Comparison of ENCODE assay signal across 9 cellular contexts in the genomic region with DNA sequence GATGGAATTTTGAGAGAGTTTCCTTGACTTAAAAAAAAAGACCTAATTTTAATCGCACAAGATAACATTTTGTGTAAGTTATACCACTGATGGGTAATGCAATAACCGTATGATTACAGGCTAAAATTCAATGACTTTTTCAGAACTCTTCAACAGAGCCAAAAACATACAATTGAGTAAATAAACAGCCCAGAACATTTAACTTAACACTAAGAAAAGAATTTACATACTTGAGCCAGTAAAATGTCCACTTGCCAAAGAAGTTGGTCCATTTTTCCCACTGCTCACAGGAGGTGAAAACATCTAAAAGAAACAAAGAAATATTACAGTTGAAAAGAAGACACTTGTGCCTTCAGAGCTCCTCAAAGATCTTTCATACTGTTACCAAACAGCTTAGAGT. TPM values are rescaled to one million over a fixed set of nuclear protein-coding genes. Genes with fewer than 3 reads are reported as not detected.
DNase-seq lines count a peak whose midpoint lies in the region; ATAC-seq and TF ChIP-seq lines count a peak whose summit lies in the region.
"Had no signal": no experiment of that assay in that cellular context is flagged by ENCODE, and none has a peak within 500 bp of the region (broad histone marks: within the 10 kb centered on the region; RNA-seq: fewer than 3 reads in every experiment).

No MANE protein-coding gene starts in this region.

- 50% methylated on average over 2 of the region's 2 CpGs; no CpG with 5 or more reads in 1 of the 2 experiments for WGBS in endodermal cell (ENCODE audit: insufficient coverage in 1 of 2, insufficient read length in 1 of 2), 2 experiments

- H3K9ac ChIP-seq in endodermal cell (ENCODE audit: extremely low read depth, low read length, poor library complexity, severe bottlenecking): no peak overlapping the region

- H3K27me3 Mint-ChIP-seq in activated naive CD4-positive, alpha-beta T cell treated with anti-CD3 and anti-CD28 coated beads, Interleukin-2, amount 50 U/mL, for 24 hours: peaks cover 38% of the 10 kb centered on the region
- peaks cover 41% of the 10 kb centered on the region for H3K27me3 Mint-ChIP-seq in activated naive CD4-positive, alpha-beta T cell treated with anti-CD3 and anti-CD28 coated beads, Interleukin-2, amount 10 ng/mL, durations not matched to agents 7 days and 5 days
- H3K27me3 Mint-ChIP-seq in endodermal cell (ENCODE audit: insufficient read depth) (no peaks in the 10 kb centered on the region), natural killer cell (ENCODE audit: low read depth in 2 of 2) (peaks cover 0 to 9% of the 10 kb centered on the region in 2 donors), type B pancreatic cell (no peaks in the 10 kb centered on the region)

- CTCF ChIA-PET in activated naive CD4-positive, alpha-beta T cell treated with anti-CD3 and anti-CD28 coated beads, Interleukin-2, amount 10 ng/mL, durations not matched to agents 7 days and 5 days (lab: Charles Lee): no interaction called here

- no peak for DNase-seq in activated naive CD4-positive, alpha-beta T cell treated with anti-CD3 and anti-CD28 coated beads, Interleukin-2, amount 10 ng/mL, durations not matched to agents 7 days and 5 days
- DNase-seq in endodermal cell (no peak), natural killer cell (no peak), type B pancreatic cell (ENCODE audit: extremely low spot score, unreplicated experiment) (no peak)
- DNase-seq in activated CD4-positive, alpha-beta T cell treated with anti-CD3 and anti-CD28 coated beads, Interleukin-2, amount 50 U/mL, for 1 hour: no peak
- DNase-seq: naive thymus-derived CD4-positive, alpha-beta T cell had no signal

- TF ChIP-seq CTCF in endodermal cell (conservative IDR thresholded peaks at IDR 0.05) (no peak), natural killer cell (IDR thresholded peaks at IDR 0.05) (no peak), type B pancreatic cell (conservative IDR thresholded peaks at IDR 0.05) (no peak)

- no peaks in the 10 kb centered on the region for H3K9me3 ChIP-seq in endodermal cell (ENCODE audit: control insufficient read depth, low read length)

- H3K4me1 Mint-ChIP-seq in activated naive CD4-positive, alpha-beta T cell treated with anti-CD3 and anti-CD28 coated beads, Interleukin-2, amount 50 U/mL, for 24 hours: peaks cover 29% of the 10 kb centered on the region
- peaks cover 32% of the 10 kb centered on the region for H3K4me1 Mint-ChIP-seq in activated naive CD4-positive, alpha-beta T cell treated with anti-CD3 and anti-CD28 coated beads, Interleukin-2, amount 10 ng/mL, durations not matched to agents 7 days and 5 days
- peaks cover 46% of the 10 kb centered on the region for H3K4me1 Mint-ChIP-seq in endodermal cell
- H3K4me1 Mint-ChIP-seq in natural killer cell: peaks cover 26 to 37% of the 10 kb centered on the region in 2 donors
- peaks cover 40% of the 10 kb centered on the region for H3K4me1 Mint-ChIP-seq in type B pancreatic cell (ENCODE audit: unreplicated experiment)

- peaks cover 7% of the 10 kb centered on the region for H3K4me1 ChIP-seq in endodermal cell (ENCODE audit: control insufficient read depth, insufficient read depth, low read length)

- H3K27ac Mint-ChIP-seq in activated naive CD4-positive, alpha-beta T cell treated with anti-CD3 and anti-CD28 coated beads, Interleukin-2, amount 50 U/mL, for 24 hours: no peak overlapping the region
- H3K27ac Mint-ChIP-seq in activated naive CD4-positive, alpha-beta T cell treated with anti-CD3 and anti-CD28 coated beads, Interleukin-2, amount 10 ng/mL, durations not matched to agents 7 days and 5 days: no peak overlapping the region
- H3K27ac Mint-ChIP-seq in endodermal cell (no peak overlapping the region), natural killer cell (no peak overlapping the region), type B pancreatic cell (peak overlapping the region; percentile 67)
- H3K27ac Mint-ChIP-seq: naive thymus-derived CD4-positive, alpha-beta T cell had no signal

- peak overlapping the region; percentile 33 for H3K4me3 Mint-ChIP-seq in activated naive CD4-positive, alpha-beta T cell treated with anti-CD3 and anti-CD28 coated beads, Interleukin-2, amount 50 U/mL, for 24 hours
- H3K4me3 Mint-ChIP-seq in activated naive CD4-positive, alpha-beta T cell treated with anti-CD3 and anti-CD28 coated beads, Interleukin-2, amount 10 ng/mL, durations not matched to agents 7 days and 5 days: no peak overlapping the region
- H3K4me3 Mint-ChIP-seq in endodermal cell: peak overlapping the region; percentile 77
- H3K4me3 Mint-ChIP-seq in natural killer cell: peak overlapping the region; percentile 95
- H3K4me3 Mint-ChIP-seq in type B pancreatic cell: peak overlapping the region; percentile 92

- intact Hi-C loops in natural killer cell (cut with micrococcal nuclease): no loop called here

- H3K4me3 ChIP-seq in endodermal cell (ENCODE audit: low read length): peak overlapping the region; percentile 79

- no peaks in the 10 kb centered on the region for H3K9me3 Mint-ChIP-seq in activated naive CD4-positive, alpha-beta T cell treated with anti-CD3 and anti-CD28 coated beads, Interleukin-2, amount 50 U/mL, for 24 hours
- H3K9me3 Mint-ChIP-seq in activated naive CD4-positive, alpha-beta T cell treated with anti-CD3 and anti-CD28 coated beads, Interleukin-2, amount 10 ng/mL, durations not matched to agents 7 days and 5 days: no peaks in the 10 kb centered on the region
- H3K9me3 Mint-ChIP-seq in endodermal cell: no peaks in the 10 kb centered on the region
- no peaks in the 10 kb centered on the region for H3K9me3 Mint-ChIP-seq in natural killer cell
- no peaks in the 10 kb centered on the region for H3K9me3 Mint-ChIP-seq in type B pancreatic cell

- no peak overlapping the region for H3K27ac ChIP-seq in endodermal cell (ENCODE audit: low read depth, low read length)

- H3K27me3 ChIP-seq in endodermal cell (ENCODE audit: control insufficient read depth, insufficient read depth, low read length, poor library complexity, severe bottlenecking): no peaks in the 10 kb centered on the region

- ATAC-seq in natural killer cell: no peak
- ATAC-seq in HG02884 (IDR thresholded peaks at IDR 0.05; ENCODE audit: unreplicated experiment): no peak
- ATAC-seq in GM18517 (IDR thresholded peaks at IDR 0.05; ENCODE audit: unreplicated experiment): no peak
- ATAC-seq: naive thymus-derived CD4-positive, alpha-beta T cell had no signal

- no peaks in the 10 kb centered on the region for H3K36me3 ChIP-seq in endodermal cell (ENCODE audit: control insufficient read depth, insufficient read depth, low read length)

- no peaks in the 10 kb centered on the region for H3K36me3 Mint-ChIP-seq in activated naive CD4-positive, alpha-beta T cell treated with anti-CD3 and anti-CD28 coated beads, Interleukin-2, amount 50 U/mL, for 24 hours
- H3K36me3 Mint-ChIP-seq in activated naive CD4-positive, alpha-beta T cell treated with anti-CD3 and anti-CD28 coated beads, Interleukin-2, amount 10 ng/mL, durations not matched to agents 7 days and 5 days: peaks cover 8% of the 10 kb centered on the region
- H3K36me3 Mint-ChIP-seq in endodermal cell (ENCODE audit: low read depth): peaks cover 4% of the 10 kb centered on the region
- H3K36me3 Mint-ChIP-seq in natural killer cell: no peaks in the 10 kb centered on the region
- H3K36me3 Mint-ChIP-seq in type B pancreatic cell: peaks cover 15% of the 10 kb centered on the region

RNA-seq across cellular contexts. Expression of a gene that starts 2.9 kb away (rescaled TPM):
- total RNA-seq in endodermal cell (10 to 100 TPM; 40.4 to 58.5 TPM), natural killer cell (10 to 100 TPM in 1 of 3 donors, 1 to 10 TPM in 2; 8.3 to 16.5 (median 9.0) TPM), type B pancreatic cell (ENCODE audit: low replicate concordance) (21.9 and 189 TPM in 2 replicates)
- polyA plus RNA-seq in endodermal cell (2013, experiment 1 of 2): 69.6 TPM
- polyA plus RNA-seq in endodermal cell (2013, experiment 2 of 2): 65.7 TPM
